1 cellular context compared by ENCODE assay signal in genomic region chr17:72574675-72575510, GRCh38.
A peak's percentile ranks its signal among the peaks of the same experiment; 100 is the strongest.
TF ChIP-seq lines count a peak whose summit lies in the region.

No MANE protein-coding gene starts in this region.

TF ChIP-seq in HepG2, 621 proteins besides CTCF, POLR2A, EP300 and RAD21 (continued from another document):
- TF ChIP-seq ZNF687 (CRISPR knock-in tag; IDR thresholded peaks at IDR 0.05), result peak; percentile 69
- TF ChIP-seq CBX1 (IDR thresholded peaks at IDR 0.05; ENCODE audit: low read depth), result peak; percentile 18
- peak; percentile 31 for TF ChIP-seq AGO2 (optimal IDR thresholded peaks at IDR 0.05; ENCODE audit: low read depth, low read length)
TF ChIP-seq in HepG2: peak in this region for 36.
